Comparison of ENCODE assay signal across 12 cellular contexts in genomic region chr14:75579882-75580281, GRCh38. TPM values are rescaled to one million over a fixed set of nuclear protein-coding genes. Genes with fewer than 3 reads are reported as not detected.
DNase-seq lines count a peak whose midpoint lies in the region; ATAC-seq and TF ChIP-seq lines count a peak whose summit lies in the region.
"Had no signal": no experiment of that assay in that cellular context is flagged by ENCODE, and none has a peak within 500 bp of the region (broad histone marks: within the 10 kb centered on the region; RNA-seq: fewer than 3 reads in every experiment).

No MANE protein-coding gene starts in this region.

- H3K4me1 ChIP-seq in lung (ENCODE audit: control insufficient read depth in 2 of 2, insufficient read depth in 2 of 2, low read length in 2 of 2) (peaks cover 4 to 12% of the 10 kb centered on the region in 2 donors), suprapubic skin (peaks cover 26% of the 10 kb centered on the region)

- H3K27me3 Mint-ChIP-seq in activated CD4-positive, alpha-beta T cell treated with anti-CD3 and anti-CD28 coated beads for 36 hours, result no peaks in the 10 kb centered on the region
- H3K27me3 Mint-ChIP-seq: dendritic cell treated with granulocyte-macrophage colony-stimulating factor and Interleukin-4, amounts not matched to agents 40 ng/mL and 50 ng/mL, for 4 days had no signal

- H3K36me3 ChIP-seq in lung (ENCODE audit: control insufficient read depth in 2 of 2, insufficient read depth in 2 of 2, low read length in 2 of 2), result no peaks in the 10 kb centered on the region
- H3K36me3 ChIP-seq in suprapubic skin, result no peaks in the 10 kb centered on the region

- peak overlapping the region; percentile 74 for H3K4me3 Mint-ChIP-seq in activated CD4-positive, alpha-beta T cell treated with anti-CD3 and anti-CD28 coated beads for 36 hours
- H3K4me3 Mint-ChIP-seq: dendritic cell treated with granulocyte-macrophage colony-stimulating factor and Interleukin-4, amounts not matched to agents 40 ng/mL and 50 ng/mL, for 4 days had no signal

- peak overlapping the region in 44 of 59 donors; percentile 10 to 78 (median 62) for H3K4me3 ChIP-seq in dorsolateral prefrontal cortex
- H3K4me3 ChIP-seq in lung, result peak overlapping the region; percentile 54
- H3K4me3 ChIP-seq in suprapubic skin, result peak overlapping the region; percentile 62

- H3K36me3 Mint-ChIP-seq in activated CD4-positive, alpha-beta T cell treated with anti-CD3 and anti-CD28 coated beads for 36 hours (ENCODE audit: low read depth), result no peaks in the 10 kb centered on the region

- TF ChIP-seq POLR2A in suprapubic skin (IDR thresholded peaks at IDR 0.05), result no peak

- TF ChIP-seq CTCF in dorsolateral prefrontal cortex (IDR thresholded peaks at IDR 0.05 in 54 of 56, conservative IDR thresholded peaks at IDR 0.05 in 2 of 56; ENCODE audit: low read depth in 1 of 56, partially characterized antibody in 56 of 56) (no peak), lung (IDR thresholded peaks at IDR 0.05; ENCODE audit: control extremely low read depth, extremely low read depth) (no peak), suprapubic skin (IDR thresholded peaks at IDR 0.05) (no peak)

- no peak for TF ChIP-seq EP300 in suprapubic skin (IDR thresholded peaks at IDR 0.05)

- no peaks in the 10 kb centered on the region for H3K9me3 ChIP-seq in lung (ENCODE audit: control insufficient read depth in 2 of 2, insufficient read depth in 1 of 2, low read length in 1 of 2)
- H3K9me3 ChIP-seq in suprapubic skin, result no peaks in the 10 kb centered on the region

- H3K27me3 ChIP-seq in dorsolateral prefrontal cortex, result peaks cover 0 to 5% (median 0%) of the 10 kb centered on the region in 45 donors
- no peaks in the 10 kb centered on the region for H3K27me3 ChIP-seq in lung (ENCODE audit: control insufficient read depth, insufficient read depth)
- no peaks in the 10 kb centered on the region for H3K27me3 ChIP-seq in suprapubic skin

- H3K27ac ChIP-seq in dorsolateral prefrontal cortex (no peak overlapping the region), lung (ENCODE audit: low read depth in 1 of 2, low read length in 1 of 2) (no peak overlapping the region), suprapubic skin (no peak overlapping the region)

- H3K4me1 Mint-ChIP-seq in activated CD4-positive, alpha-beta T cell treated with anti-CD3 and anti-CD28 coated beads for 36 hours, result peaks cover 22% of the 10 kb centered on the region

- WGBS in lung, 2 donors, result 81 to 94% methylated on average over 3 of the region's 3 CpGs
- WGBS in suprapubic skin, result 86% methylated on average over 3 of the region's 3 CpGs

- CTCF ChIA-PET in activated CD4-positive, alpha-beta T cell treated with anti-CD3 and anti-CD28 coated beads for 36 hours (lab: Charles Lee), result interaction anchor here (0.8 to 5.6 kb wide), 3 partner anchors 12 to 75 kb away, joined by 3 to 104 read pairs (median 29); no protein-coding TSS in a partner anchor

- no peak for ATAC-seq in activated CD4-positive, alpha-beta T cell treated with anti-CD3 and anti-CD28 coated beads for 36 hours
- ATAC-seq in lung (ENCODE audit: insufficient read depth, low FRiP score) (no peak), GM21390 (IDR thresholded peaks at IDR 0.05; ENCODE audit: unreplicated experiment) (no peak)

- intact Hi-C loops in activated CD4-positive, alpha-beta T cell treated with anti-CD3 and anti-CD28 coated beads for 36 hours (cut with DNase I, micrococcal nuclease), result loop anchor here in 1 of 2 experiments (10.0 kb wide), 1 partner anchor 295 kb away; no protein-coding TSS in a partner anchor
- intact Hi-C loops in dorsolateral prefrontal cortex (cut with DNase I), result loop anchor here (2.0 to 10.0 kb wide), 5 partner anchors 72 to 805 kb away; partner anchors contain the start of genes TGFB3 (in 2 of the 2) and IFT43 (in 1 of the 2)

- H3K9me3 Mint-ChIP-seq in activated CD4-positive, alpha-beta T cell treated with anti-CD3 and anti-CD28 coated beads for 36 hours (ENCODE audit: low read depth), result no peaks in the 10 kb centered on the region
- H3K9me3 Mint-ChIP-seq: dendritic cell treated with granulocyte-macrophage colony-stimulating factor and Interleukin-4, amounts not matched to agents 40 ng/mL and 50 ng/mL, for 4 days had no signal

- no peak overlapping the region for H3K27ac Mint-ChIP-seq in activated CD4-positive, alpha-beta T cell treated with anti-CD3 and anti-CD28 coated beads for 36 hours
- H3K27ac Mint-ChIP-seq: dendritic cell treated with granulocyte-macrophage colony-stimulating factor and Interleukin-4, amounts not matched to agents 40 ng/mL and 50 ng/mL, for 4 days had no signal

- no peak for DNase-seq in activated CD4-positive, alpha-beta T cell treated with anti-CD3 and anti-CD28 coated beads for 36 hours
- DNase-seq in activated CD4-positive, alpha-beta T cell treated with anti-CD3 and anti-CD28 coated beads for 48 hours, result no peak
- peak in 1 of 10 donors; percentile 76 for DNase-seq in dorsolateral prefrontal cortex
- DNase-seq in lung (ENCODE audit: low spot score), result no peak
- no peak for DNase-seq in suprapubic skin (ENCODE audit: low spot score in 2 of 2)
- DNase-seq in KBM-7, result no peak
- DNase-seq in activated gamma-delta T cell treated with Interleukin-2 at 50 U/mL for 16 hours, result no peak
- DNase-seq: activated CD4-positive, alpha-beta T cell treated with anti-CD3 and anti-CD28 coated beads, Interleukin-2, amount 50 U/mL, for 1 hour; GF-D8 had no signal

- POLR2A ChIA-PET in activated CD4-positive, alpha-beta T cell treated with anti-CD3 and anti-CD28 coated beads for 36 hours (lab: Charles Lee), result no interaction called here

- in situ Hi-C loops in KBM-7 (cut with MboI; ENCODE audit: low pct_unique_long_range_greater_than_20kb, low sequenced_read_pairs), result loop anchor here (10.0 kb wide), 1 partner anchor 65 kb away; no protein-coding TSS in a partner anchor

RNA-seq across cellular contexts. Expression of gene FLVCR2, which starts 1.5 kb away (rescaled TPM):
- total RNA-seq in activated CD4-positive, alpha-beta T cell treated with anti-CD3 and anti-CD28 coated beads for 36 hours, result 1 to 10 TPM; 2.2 to 3.2 TPM
- total RNA-seq in dorsolateral prefrontal cortex (10 to 100 TPM in 39 of 120 experiments, 1 to 10 TPM in 78, under 1 TPM in 3; 0.72 to 33.0 (median 7.0) TPM), lung (10 to 100 TPM in 1 of 2 donors, 1 to 10 TPM in 1; 9.6 to 31.4 TPM), suprapubic skin (10 to 100 TPM in 3 of 4 donors, 1 to 10 TPM in 1; 9.0 to 23.4 (median 17.4) TPM)
- 10 to 100 TPM in 1 of 2 donors, 1 to 10 TPM in 1; 4.7 to 37.6 TPM for polyA plus RNA-seq in lung

RNA-seq across cellular contexts. Expression of gene BATF, which starts 57.6 kb away (rescaled TPM):
- total RNA-seq in activated CD4-positive, alpha-beta T cell treated with anti-CD3 and anti-CD28 coated beads for 36 hours, result 100 to 1,000 TPM; 165 to 187 TPM
- total RNA-seq in dorsolateral prefrontal cortex, result 1 to 10 TPM in 25 of 120 experiments, under 1 TPM in 19, not detected in 76; 0.47 to 3.4 (median 1.2) TPM
- 1 to 10 TPM; 7.4 to 8.2 TPM for total RNA-seq in lung
- 10 to 100 TPM; 15.2 to 74.3 TPM for polyA plus RNA-seq in lung
- 1 to 10 TPM in 3 of 4 donors, not detected in 1; 1.1 to 4.2 (median 1.1) TPM for total RNA-seq in suprapubic skin
- total RNA-seq: A172 had no signal

Comparison
In these comparisons a context has a peak if more than half of its experiments do, and no peak if none do; other contexts are left out.
1. RNA of gene BATF, which starts 57.6 kb away (total RNA-seq): 165 to 187 TPM in activated CD4-positive, alpha-beta T cell treated with anti-CD3 and anti-CD28 coated beads for 36 hours; 7.4 to 8.2 TPM in lung, 1.1 to 4.2 TPM in suprapubic skin and 0.47 to 3.4 TPM in dorsolateral prefrontal cortex; every median in the first group is over 10 times any median in the second.
2. Peak in every context shown above with its lines, with median percentiles within 50 percentile points of each other: H3K4me3 ChIP-seq.